ENCODE assay signal across 11 cellular contexts in the genomic region with DNA sequence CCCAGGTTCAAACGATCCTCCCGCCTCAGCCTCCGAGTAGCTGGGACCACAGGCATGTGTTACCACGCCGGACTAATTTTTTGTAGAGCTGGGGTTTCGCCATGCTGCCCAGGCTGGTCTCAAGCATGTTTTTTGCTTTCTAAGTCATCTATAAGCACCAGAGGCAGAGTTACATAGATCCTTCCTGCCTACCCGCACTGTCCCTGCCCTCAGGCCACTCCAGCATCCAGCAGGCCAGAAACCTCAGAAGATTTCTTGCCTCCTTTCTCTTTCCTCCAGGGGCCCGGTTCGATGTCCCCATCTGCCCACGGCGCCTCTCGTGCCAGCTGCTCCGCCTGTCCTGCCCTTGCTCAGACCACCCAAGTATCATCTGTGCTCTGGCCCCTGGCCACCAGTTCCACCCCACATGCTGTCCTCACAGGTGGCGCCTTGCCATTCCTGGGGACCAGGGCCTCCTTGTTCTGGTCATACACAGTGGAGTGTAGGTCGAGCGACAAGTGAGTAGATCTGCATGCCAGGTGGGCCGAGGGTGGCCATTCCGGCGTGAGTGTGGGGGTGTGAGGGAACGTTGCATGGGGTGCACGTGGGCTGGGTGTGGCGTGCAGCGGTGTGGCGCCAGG. TPM values are rescaled to one million over a fixed set of nuclear protein-coding genes. Genes with fewer than 3 reads are reported as not detected.
DNase-seq lines count a peak whose midpoint lies in the region; ATAC-seq and TF ChIP-seq lines count a peak whose summit lies in the region.
"Had no signal": no experiment of that assay in that cellular context is flagged by ENCODE, and none has a peak within 500 bp of the region (broad histone marks: within the 10 kb centered on the region; RNA-seq: fewer than 3 reads in every experiment).

No MANE protein-coding gene starts in this region.

- 0 out of 2 replicates have a peak overlapping the region, but pooled peaks have one; percentile 26 for H3K27ac ChIP-seq in ACC112 (ENCODE audit: low read depth, low read length)
- H3K27ac ChIP-seq in WERI-Rb-1: peak overlapping the region; percentile 35; the same call in 1 of the 2 replicates
- no peak overlapping the region for H3K27ac ChIP-seq in PC-3 (ENCODE audit: low read length)

- H3K79me2 ChIP-seq in ACC112 (ENCODE audit: control insufficient read depth, insufficient read depth, low read length, unreplicated experiment) (peaks cover 19% of the 10 kb centered on the region), PC-3 (ENCODE audit: low read length) (no peaks in the 10 kb centered on the region)

- H3K4me3 ChIP-seq in ACC112 (ENCODE audit: low read depth, low read length): peak overlapping the region; percentile 96
- H3K4me3 ChIP-seq in WERI-Rb-1 (ENCODE audit: low read depth, low read length): no peak overlapping the region
- H3K4me3 ChIP-seq in fibroblast of the aortic adventitia (ENCODE audit: low read depth, low read length): peak overlapping the region; percentile 41
- no peak overlapping the region for H3K4me3 ChIP-seq in PC-3 (ENCODE audit: low read length)

- TF ChIP-seq CTCF in WERI-Rb-1 (IDR thresholded peaks at IDR 0.05; ENCODE audit: low read depth, low read length): no peak
- TF ChIP-seq CTCF in fibroblast of the aortic adventitia (IDR thresholded peaks at IDR 0.05; ENCODE audit: insufficient read depth, low read length): no peak
- TF ChIP-seq CTCF in PC-3 (conservative IDR thresholded peaks at IDR 0.05; ENCODE audit: low read depth, low read length): no peak

- H3K4me1 ChIP-seq in ACC112 (ENCODE audit: control insufficient read depth, insufficient read depth, low read length, unreplicated experiment) (no peaks in the 10 kb centered on the region), PC-3 (ENCODE audit: insufficient read depth, low read length) (no peaks in the 10 kb centered on the region)

- no peak overlapping the region for H3K9ac ChIP-seq in PC-3 (ENCODE audit: low read length)

- ATAC-seq in sciatic nerve (peak; percentile 14), PC-3 (no peak), HG03139 (IDR thresholded peaks at IDR 0.05; ENCODE audit: unreplicated experiment) (no peak)

- no peaks in the 10 kb centered on the region for H3K9me2 ChIP-seq in PC-3 (replicated peaks; ENCODE audit: low read length)

- CTCF ChIA-PET in PC-3 (lab: Charles Lee): no interaction called here

- H3K36me3 ChIP-seq in ACC112 (ENCODE audit: insufficient read depth, low read length): no peaks in the 10 kb centered on the region
- no peaks in the 10 kb centered on the region for H3K36me3 ChIP-seq in WERI-Rb-1
- no peaks in the 10 kb centered on the region for H3K36me3 ChIP-seq in PC-3 (ENCODE audit: low read depth, low read length)

- H3K4me2 ChIP-seq in PC-3 (ENCODE audit: low read length): no peak overlapping the region

- POLR2A ChIA-PET in PC-3 (lab: Charles Lee; ENCODE audit: unreplicated experiment): no interaction called here

- peak overlapping the region; percentile 60 for H2AFZ ChIP-seq in ACC112 (ENCODE audit: low read length, unreplicated experiment)
- no peak overlapping the region for H2AFZ ChIP-seq in PC-3 (ENCODE audit: low read length)

- H3K27me3 ChIP-seq in ACC112 (ENCODE audit: insufficient read depth, low read length) (no peaks in the 10 kb centered on the region), WERI-Rb-1 (ENCODE audit: insufficient read depth, low read depth, severe bottlenecking) (no peaks in the 10 kb centered on the region), PC-3 (ENCODE audit: low read length) (no peaks in the 10 kb centered on the region)

- intact Hi-C loops in sciatic nerve (cut with DNase I) (no loop called here), PC-3 (cut with micrococcal nuclease) (no loop called here)

- H3K9me3 ChIP-seq in WERI-Rb-1 (ENCODE audit: severe bottlenecking) (peaks cover 4% of the 10 kb centered on the region), PC-3 (ENCODE audit: low read length) (no peaks in the 10 kb centered on the region)

- no peaks in the 10 kb centered on the region for H4K20me1 ChIP-seq in PC-3 (ENCODE audit: low read length)

- no TSS peak for BruUV-seq in PC-3 (replicated peaks; lab: Mats Ljungman, UMichigan)

- no peaks in the 10 kb centered on the region for H3F3A ChIP-seq in PC-3 (ENCODE audit: low read length, unreplicated experiment)

- no peak for DNase-seq in WERI-Rb-1
- DNase-seq in fibroblast of the aortic adventitia (ENCODE audit: low read depth): no peak
- DNase-seq in sciatic nerve (ENCODE audit: low spot score): peak; percentile 62
- no peak for DNase-seq in OCI-M2 (lab: John Stamatoyannopoulos, UW; ENCODE audit: unreplicated experiment)
- DNase-seq in PC-3: no peak
- DNase-seq in HuH-7 (ENCODE audit: low spot score): no peak
- DNase-seq: activated CD8-positive, alpha-beta memory T cell treated with anti-CD3 and anti-CD28 coated beads, Interleukin-2, amount 50 U/mL, for 48 hours; NCI-H2171; small intestine had no signal

RNA-seq across cellular contexts. Expression of gene KLHDC8B, which starts 27.3 kb away (rescaled TPM):
- 23.8 and 91.7 TPM in 2 replicates for total RNA-seq in fibroblast of the aortic adventitia (ENCODE audit: low replicate concordance)
- 32.5 TPM for total RNA-seq in sciatic nerve
- total RNA-seq in PC-3 (2014; rRNA removed): 24.3 and 34.4 TPM in 2 replicates

RNA-seq across cellular contexts. Expression of gene CCDC71, which starts 32.6 kb away (rescaled TPM):
- total RNA-seq in fibroblast of the aortic adventitia (ENCODE audit: low replicate concordance): 14.8 and 22.7 TPM in 2 replicates
- 20.7 TPM for total RNA-seq in sciatic nerve
- 19.4 and 27.7 TPM in 2 replicates for total RNA-seq in PC-3 (2014; rRNA removed)

Comparison
In these comparisons a context has a peak if more than half of its experiments do, and no peak if none do; other contexts are left out.
1. H3K4me3 ChIP-seq: peak in ACC112 (single experiment) and fibroblast of the aortic adventitia (single experiment); none in WERI-Rb-1 (single experiment) and PC-3 (single experiment).